1 cellular context compared by ENCODE assay signal in genomic region chr19:23855676-23856075, GRCh38.
TF ChIP-seq lines count a peak whose summit lies in the region.

No MANE protein-coding gene starts in this region.

TF ChIP-seq in H1, 55 proteins besides CTCF, POLR2A, EP300 and RAD21:
- no peak for TF ChIP-seq RNF2 (IDR thresholded peaks at IDR 0.05; ENCODE audit: borderline replicate concordance, low read depth, low read length, missing control alignments, poor library complexity, severe bottlenecking)
- no peak for TF ChIP-seq POU5F1 (IDR thresholded peaks at IDR 0.05; ENCODE audit: low read depth, low read length)
- TF ChIP-seq CHD1 (IDR thresholded peaks at IDR 0.05; ENCODE audit: low read depth, low read length): no peak
- TF ChIP-seq, protein P1, sequence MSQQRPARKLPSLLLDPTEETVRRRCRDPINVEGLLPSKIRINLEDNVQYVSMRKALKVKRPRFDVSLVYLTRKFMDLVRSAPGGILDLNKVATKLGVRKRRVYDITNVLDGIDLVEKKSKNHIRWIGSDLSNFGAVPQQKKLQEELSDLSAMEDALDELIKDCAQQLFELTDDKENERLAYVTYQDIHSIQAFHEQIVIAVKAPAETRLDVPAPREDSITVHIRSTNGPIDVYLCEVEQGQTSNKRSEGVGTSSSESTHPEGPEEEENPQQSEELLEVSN (IDR thresholded peaks at IDR 0.05): no peak
- TF ChIP-seq TBP (IDR thresholded peaks at IDR 0.05; ENCODE audit: low read depth, low read length): no peak
- TF ChIP-seq BACH1 (IDR thresholded peaks at IDR 0.05; ENCODE audit: low read length): no peak
- TF ChIP-seq NRF1 (IDR thresholded peaks at IDR 0.05; ENCODE audit: low read depth, low read length): no peak
- TF ChIP-seq ATF3 (IDR thresholded peaks at IDR 0.05; ENCODE audit: insufficient read depth, low read depth, low read length): no peak
- TF ChIP-seq PHF8 (conservative IDR thresholded peaks at IDR 0.05; ENCODE audit: low read depth, low read length): no peak
- no peak for TF ChIP-seq GABPA (IDR thresholded peaks at IDR 0.05; ENCODE audit: borderline replicate concordance, insufficient read depth, low read length)
- TF ChIP-seq TAF7 (optimal IDR thresholded peaks at IDR 0.05; ENCODE audit: borderline replicate concordance, low read depth, low read length): no peak
- no peak for TF ChIP-seq SAP30 (IDR thresholded peaks at IDR 0.05; ENCODE audit: insufficient read depth, insufficient replicate concordance, low read length)
